Comparison of ENCODE assay signal across 20 cellular contexts in genomic region chr19:5356918-5357317, GRCh38. TPM values are rescaled to one million over a fixed set of nuclear protein-coding genes. Genes with fewer than 3 reads are reported as not detected.
DNase-seq lines count a peak whose midpoint lies in the region; ATAC-seq, FAIRE-seq and TF ChIP-seq lines count a peak whose summit lies in the region.
"Had no signal": no experiment of that assay in that cellular context is flagged by ENCODE, and none has a peak within 500 bp of the region (broad histone marks: within the 10 kb centered on the region; RNA-seq: fewer than 3 reads in every experiment).

No MANE protein-coding gene starts in this region.

- TF ChIP-seq CTCF in kidney (IDR thresholded peaks at IDR 0.05; ENCODE audit: borderline replicate concordance, extremely low read depth, insufficient read depth), result no peak

- no peak overlapping the region for H2BK15ac ChIP-seq in neuronal stem cell (ENCODE audit: low read length)

- H3K36me3 ChIP-seq in neuronal stem cell (replicated peaks in 1 of 2; ENCODE audit: control insufficient read depth in 2 of 2, insufficient read depth in 2 of 2, low read length in 2 of 2) (no peaks in the 10 kb centered on the region), kidney (ENCODE audit: control insufficient read depth in 1 of 2, insufficient read depth in 2 of 2, low read length in 2 of 2) (no peaks in the 10 kb centered on the region)
- H3K36me3 ChIP-seq: BE2C, HAP-1 had no signal

- no peaks in the 10 kb centered on the region for H3K27me3 ChIP-seq in neuronal stem cell (ENCODE audit: control insufficient read depth in 3 of 3, insufficient read depth in 3 of 3, low read depth in 1 of 3, low read length in 3 of 3)
- H3K27me3 ChIP-seq: BE2C had no signal

- H3K9me3 ChIP-seq in neuronal stem cell (replicated peaks in 1 of 2; ENCODE audit: control insufficient read depth in 2 of 2, insufficient read depth in 1 of 2, low read depth in 1 of 2, low read length in 2 of 2), result no peaks in the 10 kb centered on the region
- H3K9me3 ChIP-seq in kidney (ENCODE audit: control insufficient read depth in 1 of 2, low read length in 2 of 2), result no peaks in the 10 kb centered on the region
- H3K9me3 ChIP-seq: A549, BE2C, HAP-1 had no signal

- H2BK12ac ChIP-seq in neuronal stem cell (ENCODE audit: low read length), result peak overlapping the region; percentile 36

- no peak overlapping the region for H3K27ac ChIP-seq in neuronal stem cell (replicated peaks; ENCODE audit: low read length)
- no peak overlapping the region for H3K27ac ChIP-seq in kidney (ENCODE audit: low read depth in 2 of 2, low read length in 2 of 2)
- H3K27ac ChIP-seq: A549, C4-2B had no signal

- H3K14ac ChIP-seq in neuronal stem cell (ENCODE audit: low read length), result no peak overlapping the region

- FAIRE-seq in kidney (lab: Jason Lieb, UNC), result no peak
- FAIRE-seq: A549, D721Med, G401.6, GM12891, H1, HepG2, HTR-8/SVneo had no signal

- no CpG with 5 or more reads among the region's 13 CpGs for WGBS in neuronal stem cell (ENCODE audit: extremely low coverage in 2 of 2, insufficient read length in 2 of 2, insufficient replicate concordance in 1 of 2), 2 donors

- H3K9ac ChIP-seq in neuronal stem cell (ENCODE audit: low read depth, low read length, poor library complexity), result no peak overlapping the region
- H3K9ac ChIP-seq in kidney (ENCODE audit: low read length in 2 of 2), result no peak overlapping the region

- intact Hi-C loops in kidney (cut with DNase I) (no loop called here), left cardiac atrium (cut with DNase I) (no loop called here)

- no peak overlapping the region for H3K23ac ChIP-seq in neuronal stem cell (ENCODE audit: low read depth, low read length, poor library complexity)

- no peak overlapping the region for H2BK5ac ChIP-seq in neuronal stem cell (ENCODE audit: low read length)

- H2AFZ ChIP-seq in neuronal stem cell (ENCODE audit: low read length), result no peak overlapping the region

- DNase-seq in D341Med (ENCODE audit: low spot score) (peak; percentile 17), DMS79 (lab: John Stamatoyannopoulos, UW) (peak; percentile 16), RPMI7951 (ENCODE audit: low read depth) (peak; percentile 45), neuronal stem cell (ENCODE audit: low spot score) (no peak), kidney (no peak), left cardiac atrium (no peak)
- DNase-seq: BE2C; CD4-positive, alpha-beta memory T cell; EL; HFFc6 had no signal

- H2BK120ac ChIP-seq in neuronal stem cell (ENCODE audit: low read depth, low read length), result no peak overlapping the region

- H3K4me3 ChIP-seq in neuronal stem cell (ENCODE audit: low read length in 2 of 2) (no peak overlapping the region), kidney (ENCODE audit: low read length in 2 of 2) (no peak overlapping the region)
- H3K4me3 ChIP-seq: A549, HAP-1 had no signal

- peaks cover 3 to 4% of the 10 kb centered on the region in 2 donors for H3K4me1 ChIP-seq in neuronal stem cell (ENCODE audit: control insufficient read depth in 2 of 2, insufficient read depth in 1 of 2, low read depth in 1 of 2, low read length in 2 of 2)
- H3K4me1 ChIP-seq in kidney (ENCODE audit: control insufficient read depth in 1 of 2, insufficient read depth in 1 of 2, low read depth in 1 of 2, low read length in 2 of 2), result no peaks in the 10 kb centered on the region
- H3K4me1 ChIP-seq: BE2C, HAP-1 had no signal

- no peak overlapping the region for H2AK5ac ChIP-seq in neuronal stem cell (ENCODE audit: low read depth, low read length)

- H3K4me2 ChIP-seq in neuronal stem cell (ENCODE audit: insufficient read depth, low read length, poor library complexity, severe bottlenecking), result no peak overlapping the region
- H3K4me2 ChIP-seq: A549 had no signal

- H3K4ac ChIP-seq in neuronal stem cell (ENCODE audit: low read length), result no peak overlapping the region

- H4K8ac ChIP-seq in neuronal stem cell (ENCODE audit: low read depth, low read length), result no peak overlapping the region

- no peak for ATAC-seq in HG03175 (IDR thresholded peaks at IDR 0.05; ENCODE audit: unreplicated experiment)
- ATAC-seq in left cardiac atrium, result no peak
- ATAC-seq: A549, HepG2 had no signal

- H3K18ac ChIP-seq in neuronal stem cell (ENCODE audit: low read length), result peak overlapping the region; percentile 16

- no peak overlapping the region for H4K91ac ChIP-seq in neuronal stem cell (ENCODE audit: low read depth, low read length, poor library complexity)

- H3K79me1 ChIP-seq in neuronal stem cell (ENCODE audit: low read depth, low read length), result no peaks in the 10 kb centered on the region

RNA-seq across cellular contexts. Expression of gene PTPRS, which starts 16.3 kb away (rescaled TPM):
- 44.9 and 45.8 TPM in 2 replicates for total RNA-seq in RPMI7951 (2014; rRNA removed; shearing (Covaris generic))
- polyA plus RNA-seq in neuronal stem cell (2013, experiment 1 of 2), result 162 TPM
- polyA plus RNA-seq in neuronal stem cell (2013, experiment 2 of 2), result 172 TPM
- 103 TPM for total RNA-seq in kidney
- 7.2 TPM for polyA plus RNA-seq in kidney (ENCODE audit: insufficient read depth, low read depth, low replicate concordance)
- total RNA-seq in left cardiac atrium, result 100 to 1,000 TPM in 1 of 2 donors, 10 to 100 TPM in 1; 95.6 to 130 TPM

Comparison
In these comparisons a context has a peak if more than half of its experiments do, and no peak if none do; other contexts are left out.
1. DNase-seq: peak in D341Med (single experiment), DMS79 (single experiment) and RPMI7951 (single experiment); none in neuronal stem cell (single experiment), kidney (single experiment) and left cardiac atrium (single experiment).